ENCODE assay signal across 4 cellular contexts in genomic region chr19:9507285-9507684, GRCh38. TPM values are rescaled to one million over a fixed set of nuclear protein-coding genes. Genes with fewer than 3 reads are reported as not detected.
"Had no signal": no experiment of that assay in that cellular context is flagged by ENCODE, and none has a peak within 500 bp of the region (broad histone marks: within the 10 kb centered on the region; RNA-seq: fewer than 3 reads in every experiment).

No MANE protein-coding gene starts in this region.

- DNase-seq: GDM1, GF-D8 had no signal

- H3K4me3 ChIP-seq: GM12878 had no signal

RNA-seq across cellular contexts. Expression of gene ZNF560, which starts 8.9 kb away (rescaled TPM):
- total RNA-seq: G401 had no signal
